ENCODE assay signal across 8 cellular contexts in genomic region chr10:14173706-14174594, GRCh38.
DNase-seq lines count a peak whose midpoint lies in the region; ATAC-seq and TF ChIP-seq lines count a peak whose summit lies in the region.

No MANE protein-coding gene starts in this region.

- peaks cover 15% of the 10 kb centered on the region for H3K27me3 Mint-ChIP-seq in brain

- no peaks in the 10 kb centered on the region for H3K36me3 Mint-ChIP-seq in brain

- no peak for TF ChIP-seq POLR2A in GM18505 (IDR thresholded peaks at IDR 0.05; ENCODE audit: borderline replicate concordance, extremely low read depth, insufficient read depth, insufficient read length)

- peak overlapping the region; percentile 99 to 100 (median 99) for H3K27ac Mint-ChIP-seq in brain

- H3K4me3 Mint-ChIP-seq in brain: peak overlapping the region; percentile 92 to 96 (median 94)

- H3K9me3 Mint-ChIP-seq in brain: no peaks in the 10 kb centered on the region

- DNase-seq in EL (peak; percentile 44), NCI-H2171 treated with DMSO at 0.1 percent for 48 hours (lab: John Stamatoyannopoulos, UW) (peak; percentile 78), kidney glomerular epithelial cell (lab: John Stamatoyannopoulos, UW) (peak; percentile 42), COLO668 (lab: John Stamatoyannopoulos, UW; ENCODE audit: unreplicated experiment) (no peak)
- DNase-seq in stimulated activated naive CD8-positive, alpha-beta T cell treated with anti-CD3 and anti-CD28 coated beads, Interleukin-15, Interleukin-2, amounts not matched to agents 100 U/mL and 50 U/mL, for 24 hours: peak; percentile 7

- peaks cover 56% of the 10 kb centered on the region for H3K4me1 Mint-ChIP-seq in brain

- peak; percentile 49 for ATAC-seq in stimulated activated naive CD8-positive, alpha-beta T cell treated with anti-CD3 and anti-CD28 coated beads, Interleukin-15, Interleukin-2, amounts not matched to agents 100 U/mL and 50 U/mL, for 24 hours
- ATAC-seq in GM18505 (IDR thresholded peaks at IDR 0.05; ENCODE audit: unreplicated experiment) (no peak), HG03095 (IDR thresholded peaks at IDR 0.05; ENCODE audit: unreplicated experiment) (no peak)

- no peak for TF ChIP-seq CTCF in brain (conservative IDR thresholded peaks at IDR 0.05)
